In genomic region chr3:45607790-45608189, GRCh38 we compare ENCODE assay signal across 9 cellular contexts. TPM values are rescaled to one million over a fixed set of nuclear protein-coding genes. Genes with fewer than 3 reads are reported as not detected.
DNase-seq lines count a peak whose midpoint lies in the region; ATAC-seq, FAIRE-seq and TF ChIP-seq lines count a peak whose summit lies in the region.
"Had no signal": no experiment of that assay in that cellular context is flagged by ENCODE, and none has a peak within 500 bp of the region (broad histone marks: within the 10 kb centered on the region; RNA-seq: fewer than 3 reads in every experiment).

No MANE protein-coding gene starts in this region.

- no peak overlapping the region for H2AFZ ChIP-seq in K562 (ENCODE audit: low read depth, low read length)

- no peak overlapping the region for H3K4me2 ChIP-seq in K562 (ENCODE audit: insufficient read depth, low read length)

- H3K79me2 ChIP-seq in K562 (ENCODE audit: control insufficient read depth, insufficient read depth, low read length) = peaks cover 39% of the 10 kb centered on the region

- H4K20me1 ChIP-seq in K562 (replicated peaks; ENCODE audit: control insufficient read depth, insufficient read depth, low read length) = peaks cover 9% of the 10 kb centered on the region; the same call in 1 of the 2 replicates

- TF ChIP-seq POLR2A in K562 (conservative IDR thresholded peaks at IDR 0.05) (no peak), transverse colon (IDR thresholded peaks at IDR 0.05) (no peak)

- no peaks in the 10 kb centered on the region for H3K27me3 ChIP-seq in K562 (ENCODE audit: control insufficient read depth in 2 of 2, insufficient read depth in 2 of 2, low read length in 2 of 2)
- H3K27me3 ChIP-seq in right cardiac atrium (ENCODE audit: control insufficient read depth, insufficient read depth) = no peaks in the 10 kb centered on the region
- no peaks in the 10 kb centered on the region for H3K27me3 ChIP-seq in transverse colon

- CTCF ChIA-PET in K562 (lab: Yijun Ruan, JAX; ENCODE audit: low intra/inter-chr PET ratio) = no interaction called here

- DNase-seq in HT1080 (ENCODE audit: low read depth) = peak; percentile 34
- DNase-seq in K562 (ENCODE audit: extremely low read depth in 1 of 4, low spot score in 3 of 4) = no peak
- no peak for DNase-seq in right cardiac atrium
- DNase-seq in transverse colon = no peak
- no peak for DNase-seq in activated effector memory CD4-positive, alpha-beta T cell treated with Interleukin-2 at 50 U/mL for 16 hours
- no peak for DNase-seq in NCI-H2107 treated with DMSO at 0.1 percent for 48 hours (lab: John Stamatoyannopoulos, UW; ENCODE audit: unreplicated experiment)
- no peak for DNase-seq in DMS153 (lab: John Stamatoyannopoulos, UW)
- DNase-seq: NCI-H774 had no signal

- H3K4me3 ChIP-seq in K562 (no peak overlapping the region), right cardiac atrium (ENCODE audit: low read length) (no peak overlapping the region), transverse colon (no peak overlapping the region)

- FAIRE-seq in K562 (lab: Jason Lieb, UNC) = no peak

- H3K4me1 ChIP-seq in K562 (replicated peaks in 1 of 2; ENCODE audit: control insufficient read depth in 2 of 2, insufficient read depth in 2 of 2, low read length in 2 of 2) (peaks cover 0 to 6% of the 10 kb centered on the region in 2 experiments; a peak in 1 of 5 replicates), right cardiac atrium (ENCODE audit: control insufficient read depth, insufficient read depth, low read length) (peaks cover 33% of the 10 kb centered on the region), transverse colon (peaks cover 10 to 32% (median 23%) of the 10 kb centered on the region in 4 donors)

- no peak for TF ChIP-seq RAD21 in K562 (CRISPR knock-in tag; conservative IDR thresholded peaks at IDR 0.05 in 1 of 2, IDR thresholded peaks at IDR 0.05 in 1 of 2)

- 59% methylated on average over 6 of the region's 6 CpGs for WGBS in K562 (ENCODE audit: insufficient coverage, low coverage, missing lambda C conversion rate)
- WGBS in right cardiac atrium = 21% methylated on average over 6 of the region's 6 CpGs
- WGBS in transverse colon (ENCODE audit: low coverage in 1 of 2), 2 donors = 67% methylated on average over 6 of the region's 6 CpGs; no CpG with 5 or more reads in 1 of the 2 donors

- H3K27ac ChIP-seq in K562 (ENCODE audit: extremely low read depth, low read depth, low read length) (no peak overlapping the region), right cardiac atrium (ENCODE audit: low read length) (peak overlapping the region; percentile 91), transverse colon (peak overlapping the region; percentile 4 to 70 (median 60))

- in situ Hi-C loops in K562 (cut with MboI) = no loop called here
- in situ Hi-C loops in transverse colon (cut with MboI; ENCODE audit: low pct_ligation_motif_present in 1 of 4, low pct_unique_long_range_greater_than_20kb in 1 of 4, low sequenced_read_pairs in 3 of 4) = no loop called here

- TF ChIP-seq EP300 in K562 (IDR thresholded peaks at IDR 0.05; ENCODE audit: low read length) (no peak), transverse colon (IDR thresholded peaks at IDR 0.05; ENCODE audit: low read depth) (no peak)

- intact Hi-C loops in K562 (cut with micrococcal nuclease) (no loop called here), right cardiac atrium (cut with DNase I) (no loop called here), transverse colon (cut with DNase I; ENCODE audit: low total_unique reads) (no loop called here)

- no peak for ATAC-seq in K562
- peak; percentile 9 to 37 for ATAC-seq in right cardiac atrium
- no peak for ATAC-seq in HG03159 (IDR thresholded peaks at IDR 0.05; ENCODE audit: unreplicated experiment)

- no peak overlapping the region for H3K9ac ChIP-seq in K562 (ENCODE audit: insufficient read depth in 1 of 2, low read depth in 2 of 2, low read length in 2 of 2)

- peaks cover 52% of the 10 kb centered on the region; the same call in 2 of the 3 replicates for H3K36me3 ChIP-seq in K562 (ENCODE audit: control insufficient read depth, insufficient read depth, low read length)
- no peaks in the 10 kb centered on the region for H3K36me3 ChIP-seq in transverse colon

- TF ChIP-seq CTCF in K562 (IDR thresholded peaks at IDR 0.05 in 2 of 3, conservative IDR thresholded peaks at IDR 0.05 in 1 of 3; ENCODE audit: insufficient read depth in 2 of 3, low read depth in 1 of 3, low read length in 3 of 3) (no peak), transverse colon (IDR thresholded peaks at IDR 0.05) (no peak)

- H3K9me3 ChIP-seq in K562 (replicated peaks; ENCODE audit: control insufficient read depth, insufficient read depth, low read depth, low read length) (no peaks in the 10 kb centered on the region), right cardiac atrium (ENCODE audit: control insufficient read depth, low read length) (no peaks in the 10 kb centered on the region), transverse colon (no peaks in the 10 kb centered on the region)

- POLR2A ChIA-PET in K562 (lab: Yijun Ruan, JAX) = interaction anchor here (0.7 to 4.1 kb wide), 2 partner anchors 11 to 590 kb away, joined by 3 to 20 read pairs; no protein-coding TSS in a partner anchor

- peaks cover 4% of the 10 kb centered on the region for H3K9me1 ChIP-seq in K562 (ENCODE audit: control insufficient read depth, insufficient read depth, low read length)

- no TSS peak for BruUV-seq in K562 (replicated peaks; lab: Mats Ljungman, UMichigan)

TF ChIP-seq in K562, 482 proteins besides CTCF, POLR2A, EP300 and RAD21 (continues in another document):
- no peak for TF ChIP-seq SP1 (CRISPR knock-in tag; IDR thresholded peaks at IDR 0.05)
- no peak for TF ChIP-seq MXI1 (IDR thresholded peaks at IDR 0.05; ENCODE audit: low read depth, low read length)
- TF ChIP-seq MEIS2 (IDR thresholded peaks at IDR 0.05; ENCODE audit: partially characterized antibody) = peak; percentile 48
- no peak for TF ChIP-seq XRCC3 (IDR thresholded peaks at IDR 0.05)
- no peak for TF ChIP-seq SMARCC2 (IDR thresholded peaks at IDR 0.05; ENCODE audit: low read depth)
- peak; percentile 40; the same call in 1 of the 2 replicates for TF ChIP-seq PKNOX1 (IDR thresholded peaks at IDR 0.05)
- no peak for TF ChIP-seq GTF2F1 (IDR thresholded peaks at IDR 0.05; ENCODE audit: low read depth, low read length)
- TF ChIP-seq DDX20 (tag; IDR thresholded peaks at IDR 0.05; ENCODE audit: low read depth) = no peak
- no peak for TF ChIP-seq SNRNP70 (optimal IDR thresholded peaks at IDR 0.05; ENCODE audit: low read depth, low read length)
- no peak for TF ChIP-seq PYGO2 (tag; IDR thresholded peaks at IDR 0.05)
- TF ChIP-seq KAT7 (CRISPR knock-in tag; IDR thresholded peaks at IDR 0.05; ENCODE audit: borderline replicate concordance) = no peak
- no peak for TF ChIP-seq ZNF717 (CRISPR knock-in tag; IDR thresholded peaks at IDR 0.05)
- no peak for TF ChIP-seq TAF9B (IDR thresholded peaks at IDR 0.05; ENCODE audit: partially characterized antibody)
- TF ChIP-seq THRA (IDR thresholded peaks at IDR 0.05) = no peak
- no peak for TF ChIP-seq SREBF2 (CRISPR knock-in tag; IDR thresholded peaks at IDR 0.05)
- 0 out of 2 replicates have a peak, but pooled peaks have one; percentile 0 for TF ChIP-seq NFIC (IDR thresholded peaks at IDR 0.05)

RNA-seq across cellular contexts. Expression of gene LIMD1, which starts 13.2 kb away (rescaled TPM):
- 23.4 and 27.3 TPM in 2 replicates for total RNA-seq in HT1080 (2014; rRNA removed; shearing (Covaris generic))
- polyA plus RNA-seq in HT1080 (2015; cell fraction: cytosol; rRNA removed) = 9.6 and 12.0 TPM in 2 replicates
- 42.5 and 46.1 TPM in 2 replicates for polyA plus RNA-seq in HT1080 (2015; cell fraction: nucleus; rRNA removed)
- 68.0 and 142 TPM in 2 replicates for total RNA-seq in K562 (2011; cell fraction: chromatin; rRNA removed; ENCODE audit: low replicate concordance)
- 68.2 and 70.8 TPM in 2 replicates for total RNA-seq in K562 (2011; cell fraction: nucleolus; rRNA removed)
- total RNA-seq in K562 (2011; cell fraction: nucleoplasm; rRNA removed) = 73.4 and 82.1 TPM in 2 replicates
- total RNA-seq in K562 (2014; rRNA removed) = 12.4 and 19.0 TPM in 2 replicates
- total RNA-seq in K562 (2014; rRNA removed; fragmentation: Illumina TruSeq; extraction: Trizol) = 12.9 and 15.4 TPM in 2 replicates
- 15.8 and 17.7 TPM in 2 replicates for total RNA-seq in K562 (2015; rRNA removed; fragmentation: Illumina TruSeq; extraction: Trizol)
- total RNA-seq in K562 (2021) = 31.2 and 34.5 TPM in 2 replicates
- polyA plus RNA-seq in K562 (2011; rRNA removed) = 21.2 and 25.8 TPM in 2 replicates
- polyA plus RNA-seq in K562 (2011; cell fraction: cytosol; rRNA removed) = 17.5 and 23.9 TPM in 2 replicates
- 64.7 and 116 TPM in 2 replicates for polyA plus RNA-seq in K562 (2011; cell fraction: nucleus; rRNA removed)
- 16.4 and 17.1 TPM in 2 replicates for polyA plus RNA-seq in K562 (2012)
- polyA plus RNA-seq in K562 (2014; fragmentation: Illumina TruSeq; extraction: Trizol) = 15.7 and 16.9 TPM in 2 replicates
- 1 to 10 TPM; 1.3 to 1.4 TPM for polyA plus RNA-seq in K562 (2014; fragmentation: Nextera tagmentation; extraction: Ambion mirVana)
- polyA plus RNA-seq in K562 (2014; rRNA removed) = 15.6 and 17.5 TPM in 2 replicates
- polyA minus RNA-seq in K562 (2011; rRNA and poly(A)+ RNA removed) = 20.8 and 31.8 TPM in 2 replicates
- polyA minus RNA-seq in K562 (2011; cell fraction: cytosol; rRNA and poly(A)+ RNA removed) = 22.5 and 23.9 TPM in 2 replicates
- polyA minus RNA-seq in K562 (2011; cell fraction: nucleus; rRNA and poly(A)+ RNA removed) = 27.7 and 31.9 TPM in 2 replicates
- total RNA-seq in right cardiac atrium = 10 to 100 TPM; 18.6 to 25.4 (median 22.2) TPM
- 8.7 TPM for polyA plus RNA-seq in right cardiac atrium
- 10 to 100 TPM; 28.3 to 84.9 (median 36.0) TPM for total RNA-seq in transverse colon

Comparison
In these comparisons a context has a peak if more than half of its experiments do, and no peak if none do; other contexts are left out.
1. ATAC-seq: peak in right cardiac atrium (2 of 2); none in K562 (single experiment) and HG03159 (single experiment).